ENCODE assay signal across 26 cellular contexts in genomic region chr6:74048387-74048786, GRCh38.
"Had no signal": no experiment of that assay in that cellular context is flagged by ENCODE, and none has a peak within 500 bp of the region (broad histone marks: within the 10 kb centered on the region; RNA-seq: fewer than 3 reads in every experiment).

No MANE protein-coding gene starts in this region.

- H3K4me2 ChIP-seq: neural progenitor cell had no signal

- H3K27ac ChIP-seq: neural progenitor cell, ovary, parathyroid adenoma, psoas muscle, right lobe of liver, sigmoid colon, stomach, thoracic aorta, thyroid gland, tibial nerve, upper lobe of left lung, vagina had no signal

- ATAC-seq: natural killer cell; psoas muscle; right cardiac atrium; stimulated activated effector memory CD8-positive, alpha-beta T cell treated with anti-CD3 and anti-CD28 coated beads, Interleukin-12 subunit alpha, Interleukin-12 subunit beta, amount 100 ng/mL, for 72 hours; stimulated activated naive B cell treated with anti-CD40 and anti-IgM and Interleukin-4, amounts not matched to agents 10 μg/mL and 1 μg/mL and 100 μg/mL, for 72 hours had no signal

- H3K36me3 ChIP-seq: neural progenitor cell, ovary, right lobe of liver, sigmoid colon, stomach, thoracic aorta, thyroid gland, tibial nerve, upper lobe of left lung, vagina had no signal

- H3K9ac ChIP-seq: neural progenitor cell, parathyroid adenoma had no signal

- H3K79me2 ChIP-seq: parathyroid adenoma had no signal

- DNase-seq: natural killer cell; occipital lobe; ovary; posterior cingulate gyrus; psoas muscle; right cardiac atrium; right lobe of liver; sigmoid colon; small intestine; stimulated activated CD4-positive, alpha-beta T cell treated with anti-CD3 and anti-CD28 coated beads, Interleukin-15, amount 100 ng/mL, for 24 hours; stimulated activated CD4-positive, alpha-beta T cell treated with anti-CD3 and anti-CD28 coated beads, Interleukin-2, amount 100 ng/mL, for 24 hours; stimulated activated CD4-positive, alpha-beta T cell treated with anti-CD3 and anti-CD28 coated beads, Interleukin-2, amount 100 ng/mL, for 48 hours; stimulated activated CD4-positive, alpha-beta T cell treated with anti-CD3 and anti-CD28 coated beads, Interleukin-4, amount 100 ng/mL, for 24 hours; stimulated activated naive B cell treated with anti-CD40 and anti-IgM and Interleukin-4, amounts not matched to agents 10 μg/mL and 1 μg/mL and 100 μg/mL, for 72 hours; stimulated activated naive CD4-positive, alpha-beta T cell treated with Interleukin-2 at 50 U/mL for 16 hours; stomach; thyroid gland; trophoblast cell; upper lobe of left lung had no signal

- H3K9me3 ChIP-seq: ovary, psoas muscle, right lobe of liver, sigmoid colon, stomach, thoracic aorta, thyroid gland, tibial nerve, upper lobe of left lung, vagina had no signal

- H3K27me3 ChIP-seq: neural progenitor cell, ovary, right lobe of liver, sigmoid colon, stomach, thyroid gland, tibial nerve, upper lobe of left lung, vagina had no signal

- H3K4me3 ChIP-seq: neural progenitor cell, ovary, psoas muscle, right lobe of liver, sigmoid colon, stomach, thoracic aorta, thyroid gland, tibial nerve, upper lobe of left lung, vagina had no signal

- FAIRE-seq: small intestine, urothelium cell line had no signal

- H2AFZ ChIP-seq: neural progenitor cell, parathyroid adenoma had no signal

- H3K4me1 ChIP-seq: neural progenitor cell, parathyroid adenoma, psoas muscle, sigmoid colon, stomach, thyroid gland, tibial nerve, upper lobe of left lung, vagina had no signal
